19 cellular contexts compared by ENCODE assay signal in genomic region chr9:93657331-93658111, GRCh38.
DNase-seq lines count a peak whose midpoint lies in the region; ATAC-seq and TF ChIP-seq lines count a peak whose summit lies in the region.
"Had no signal": no experiment of that assay in that cellular context is flagged by ENCODE, and none has a peak within 500 bp of the region (broad histone marks: within the 10 kb centered on the region; RNA-seq: fewer than 3 reads in every experiment).

No MANE protein-coding gene starts in this region.

- BruUV-seq in Calu3 (replicated peaks; lab: Mats Ljungman, UMichigan): no TSS peak

- intact Hi-C loops in CD14-positive monocyte (cut with micrococcal nuclease) (no loop called here), Right ventricle myocardium superior (cut with DNase I) (no loop called here), Calu3 (cut with micrococcal nuclease; ENCODE audit: unreplicated experiment) (no loop called here)

- no peak overlapping the region for H3K4me2 ChIP-seq in osteoblast (ENCODE audit: insufficient read depth, low read length)

- H3K4me1 Mint-ChIP-seq in CD14-positive monocyte (no peaks in the 10 kb centered on the region), Calu3 (ENCODE audit: low read depth, unreplicated experiment) (no peaks in the 10 kb centered on the region)
- H3K4me1 Mint-ChIP-seq: T-cell had no signal

- H3K27ac ChIP-seq in Peyer's patch (no peak overlapping the region), osteoblast (ENCODE audit: low read depth, low read length) (no peak overlapping the region)
- H3K27ac ChIP-seq: colonic mucosa, stomach, vagina, VCaP had no signal

- ATAC-seq in Right ventricle myocardium superior (ENCODE audit: poor library complexity): no peak
- ATAC-seq: K562, T-cell had no signal

- H3K9me3 ChIP-seq in Peyer's patch (no peaks in the 10 kb centered on the region), osteoblast (ENCODE audit: low read depth, low read length) (no peaks in the 10 kb centered on the region)
- H3K9me3 ChIP-seq: colonic mucosa, stomach, vagina had no signal

- CTCF ChIA-PET in Calu3 (lab: Charles Lee): no interaction called here

- H3K9me3 Mint-ChIP-seq in CD14-positive monocyte (peaks cover 0 to 2% (median 0%) of the 10 kb centered on the region in 7 donors), Calu3 (ENCODE audit: low read depth, unreplicated experiment) (no peaks in the 10 kb centered on the region)
- H3K9me3 Mint-ChIP-seq: T-cell had no signal

- H3K4me3 Mint-ChIP-seq in CD14-positive monocyte (no peak overlapping the region), Calu3 (ENCODE audit: low read depth, unreplicated experiment) (no peak overlapping the region)
- H3K4me3 Mint-ChIP-seq: T-cell had no signal

- H3K27me3 Mint-ChIP-seq in CD14-positive monocyte (ENCODE audit: low read depth in 3 of 3) (peaks cover 0 to 5% (median 3%) of the 10 kb centered on the region in 3 donors), Calu3 (ENCODE audit: unreplicated experiment) (no peaks in the 10 kb centered on the region)
- H3K27me3 Mint-ChIP-seq: T-cell had no signal

- H3K27ac Mint-ChIP-seq in CD14-positive monocyte (peak overlapping the region in 1 of 7 donors; percentile 1), Calu3 (ENCODE audit: unreplicated experiment) (no peak overlapping the region)

- DNase-seq in CD14-positive monocyte (ENCODE audit: low spot score) (peak; percentile 44), Peyer's patch (peak in 2 of 3 donors; percentile 19 to 35), Right ventricle myocardium superior (peak; percentile 27), osteoblast (ENCODE audit: insufficient read length, low spot score, missing footprints) (peak; percentile 9), Calu3 (no peak), NCI-H526 (lab: John Stamatoyannopoulos, UW) (no peak), DMS 273 (lab: John Stamatoyannopoulos, UW; ENCODE audit: unreplicated experiment) (no peak)
- DNase-seq: colonic mucosa; COR-L47; kidney glomerular epithelial cell; NCI-H1694 treated with DMSO at 0.1 percent for 48 hours; NCI-H345; nucleus accumbens; stimulated activated CD4-positive, alpha-beta T cell treated with anti-CD3 and anti-CD28 coated beads, Interleukin-2, amount 100 ng/mL, for 24 hours; stomach had no signal

- no peak for TF ChIP-seq POLR2A in Peyer's patch (IDR thresholded peaks at IDR 0.05)

- H4K20me1 ChIP-seq in osteoblast (ENCODE audit: insufficient read depth, low read length): no peaks in the 10 kb centered on the region

- H3K27me3 ChIP-seq in Peyer's patch (no peaks in the 10 kb centered on the region), osteoblast (ENCODE audit: insufficient read depth, low read length) (no peaks in the 10 kb centered on the region)
- H3K27me3 ChIP-seq: colonic mucosa, stomach, vagina had no signal

- H3K4me1 ChIP-seq in Peyer's patch (no peaks in the 10 kb centered on the region), osteoblast (ENCODE audit: insufficient read depth, low read length) (no peaks in the 10 kb centered on the region)
- H3K4me1 ChIP-seq: colonic mucosa, stomach, vagina had no signal

- H3K79me2 ChIP-seq in osteoblast (ENCODE audit: insufficient read depth, low read length): no peaks in the 10 kb centered on the region

- no peak for TF ChIP-seq CTCF in CD14-positive monocyte (IDR thresholded peaks at IDR 0.05)
- no peak for TF ChIP-seq CTCF in Peyer's patch (IDR thresholded peaks at IDR 0.05)
- no peak for TF ChIP-seq CTCF in osteoblast (IDR thresholded peaks at IDR 0.05; ENCODE audit: extremely low read depth, low read depth, low read length)
- TF ChIP-seq CTCF in Calu3 (IDR thresholded peaks at IDR 0.05; ENCODE audit: unreplicated experiment): no peak

- H3K4me3 ChIP-seq in Peyer's patch (no peak overlapping the region), osteoblast (ENCODE audit: insufficient read depth, low read length) (no peak overlapping the region)
- H3K4me3 ChIP-seq: colonic mucosa, K562, stomach, vagina had no signal

- H3K36me3 ChIP-seq in Peyer's patch (peaks cover 0 to 78% (median 0%) of the 10 kb centered on the region in 3 donors), osteoblast (ENCODE audit: insufficient read depth, low read length) (peaks cover 16% of the 10 kb centered on the region)

- no peak overlapping the region for H2AFZ ChIP-seq in osteoblast (ENCODE audit: low read length)

- peaks cover 63 to 72% of the 10 kb centered on the region in 2 donors for H3K36me3 Mint-ChIP-seq in CD14-positive monocyte
- H3K36me3 Mint-ChIP-seq in Calu3 (ENCODE audit: insufficient read depth, unreplicated experiment): peaks cover 5% of the 10 kb centered on the region

Comparison
In these comparisons a context has a peak if more than half of its experiments do, and no peak if none do; other contexts are left out.
1. DNase-seq: peak in CD14-positive monocyte (single experiment), Peyer's patch (2 of 3), Right ventricle myocardium superior (single experiment) and osteoblast (single experiment); none in Calu3 (single experiment), NCI-H526 (0 of 2) and DMS 273 (single experiment).